ENCODE assay signal across 14 cellular contexts in genomic region chr5:168136340-168136739, GRCh38.
DNase-seq lines count a peak whose midpoint lies in the region; ATAC-seq and TF ChIP-seq lines count a peak whose summit lies in the region.
"Had no signal": no experiment of that assay in that cellular context is flagged by ENCODE, and none has a peak within 500 bp of the region (broad histone marks: within the 10 kb centered on the region; RNA-seq: fewer than 3 reads in every experiment).

No MANE protein-coding gene starts in this region.

- ATAC-seq in GM19328 (IDR thresholded peaks at IDR 0.05; ENCODE audit: unreplicated experiment), result peak; percentile 12
- peak; percentile 14 for ATAC-seq in HG02571 (IDR thresholded peaks at IDR 0.05; ENCODE audit: unreplicated experiment)
- peak; percentile 14 for ATAC-seq in HG03378 (IDR thresholded peaks at IDR 0.05; ENCODE audit: unreplicated experiment)
- ATAC-seq: foreskin keratinocyte had no signal

- H3K4me1 ChIP-seq in neural progenitor cell (peaks cover 11% of the 10 kb centered on the region), esophagus muscularis mucosa (no peaks in the 10 kb centered on the region)
- H3K4me1 ChIP-seq: foreskin keratinocyte, tibial artery had no signal

- no peak for TF ChIP-seq POLR2A in esophagus muscularis mucosa (IDR thresholded peaks at IDR 0.05; ENCODE audit: low read depth)

- H3K9me3 Mint-ChIP-seq in neural progenitor cell, result no peaks in the 10 kb centered on the region

- no peak for DNase-seq in neural progenitor cell (ENCODE audit: low spot score)
- no peak for DNase-seq in SW480 (ENCODE audit: low spot score)
- no peak for DNase-seq in posterior cingulate gyrus
- no peak for DNase-seq in esophagus muscularis mucosa (ENCODE audit: extremely low spot score)
- no peak for DNase-seq in ACHN
- DNase-seq: activated CD4-positive, alpha-beta T cell treated with anti-CD3 and anti-CD28 coated beads for 1 hour; CD4-positive, CD25-positive, alpha-beta regulatory T cell; foreskin keratinocyte; islet precursor cell; NCI-H2029 treated with DMSO at 0.1 percent for 48 hours; tibial artery had no signal

- no peaks in the 10 kb centered on the region for H3K36me3 ChIP-seq in neural progenitor cell
- H3K36me3 ChIP-seq in esophagus muscularis mucosa, result no peaks in the 10 kb centered on the region
- H3K36me3 ChIP-seq: tibial artery had no signal

- H3K27ac Mint-ChIP-seq in neural progenitor cell, result peak overlapping the region; percentile 27

- peaks cover 16% of the 10 kb centered on the region for H3K36me3 Mint-ChIP-seq in neural progenitor cell
- H3K36me3 Mint-ChIP-seq: CD4-positive, CD25-positive, alpha-beta regulatory T cell had no signal

- H3K9ac ChIP-seq in neural progenitor cell, result no peak overlapping the region

- in situ Hi-C loops in ACHN (cut with HindIII; ENCODE audit: low pct_ligation_motif_present, low pct_unique_long_range_greater_than_20kb, low sequenced_read_pairs), result no loop called here

- intact Hi-C loops in posterior cingulate gyrus (cut with DNase I) (no loop called here), esophagus muscularis mucosa (cut with DNase I) (no loop called here)

- no peak overlapping the region for H2AFZ ChIP-seq in neural progenitor cell (replicated peaks)

- H3K27ac ChIP-seq in neural progenitor cell (no peak overlapping the region), esophagus muscularis mucosa (replicated peaks in 1 of 4) (no peak overlapping the region)
- H3K27ac ChIP-seq: foreskin keratinocyte, tibial artery had no signal

- H3K79me2 ChIP-seq in neural progenitor cell (ENCODE audit: low read depth), result no peaks in the 10 kb centered on the region

- H3K27me3 ChIP-seq in neural progenitor cell (no peaks in the 10 kb centered on the region), esophagus muscularis mucosa (no peaks in the 10 kb centered on the region)
- H3K27me3 ChIP-seq: foreskin keratinocyte had no signal

- no peak for TF ChIP-seq CTCF in neural progenitor cell (IDR thresholded peaks at IDR 0.05)
- TF ChIP-seq CTCF in esophagus muscularis mucosa (IDR thresholded peaks at IDR 0.05), result no peak

- H3K4me1 Mint-ChIP-seq in neural progenitor cell, result peaks cover 41% of the 10 kb centered on the region

- H3K27me3 Mint-ChIP-seq in neural progenitor cell (ENCODE audit: insufficient read depth, low read depth), result no peaks in the 10 kb centered on the region

- no peaks in the 10 kb centered on the region for H4K20me1 ChIP-seq in neural progenitor cell (ENCODE audit: low read depth)

- no peak overlapping the region for H3K4me2 ChIP-seq in neural progenitor cell

- no peaks in the 10 kb centered on the region for H3F3A ChIP-seq in neural progenitor cell (ENCODE audit: low read depth)

- no peak overlapping the region for H3K4me3 ChIP-seq in neural progenitor cell
- no peak overlapping the region for H3K4me3 ChIP-seq in esophagus muscularis mucosa
- H3K4me3 ChIP-seq: tibial artery had no signal

- 87% methylated on average over 5 of the region's 5 CpGs for whole genome bisulfite sequencing in esophagus muscularis mucosa

- no peak for TF ChIP-seq EP300 in esophagus muscularis mucosa (IDR thresholded peaks at IDR 0.05)

- H3K9me3 ChIP-seq in neural progenitor cell (ENCODE audit: low read depth), result no peaks in the 10 kb centered on the region
- no peaks in the 10 kb centered on the region for H3K9me3 ChIP-seq in esophagus muscularis mucosa
- H3K9me3 ChIP-seq: tibial artery had no signal

- no peak overlapping the region for H3K4me3 Mint-ChIP-seq in neural progenitor cell
- H3K4me3 Mint-ChIP-seq: CD4-positive, CD25-positive, alpha-beta regulatory T cell had no signal
